In genomic region chr16:88535181-88535856, GRCh38 we compare ENCODE assay signal across 8 cellular contexts. TPM values are rescaled to one million over a fixed set of nuclear protein-coding genes. Genes with fewer than 3 reads are reported as not detected.
DNase-seq lines count a peak whose midpoint lies in the region; ATAC-seq and TF ChIP-seq lines count a peak whose summit lies in the region.

No MANE protein-coding gene starts in this region.

- H3K4me3 ChIP-seq in OCI-LY7 (ENCODE audit: low read depth, low read length, poor library complexity, severe bottlenecking) (peak overlapping the region; percentile 92), esophagus squamous epithelium (peak overlapping the region; percentile 65 to 95 (median 76)), osteoblast (ENCODE audit: insufficient read depth, low read length) (peak overlapping the region; percentile 65)

- no peak overlapping the region for H2AFZ ChIP-seq in OCI-LY7 (ENCODE audit: low read length)
- no peak overlapping the region for H2AFZ ChIP-seq in osteoblast (ENCODE audit: low read length)

- TF ChIP-seq POLR2A in esophagus squamous epithelium (IDR thresholded peaks at IDR 0.05): no peak

- 0 out of 2 replicates have a peak, but pooled peaks cover 3% of the 10 kb centered on the region for H3K36me3 ChIP-seq in OCI-LY7 (ENCODE audit: insufficient read depth, low read length)
- peaks cover 0 to 3% (median 2%) of the 10 kb centered on the region in 3 donors for H3K36me3 ChIP-seq in esophagus squamous epithelium
- no peaks in the 10 kb centered on the region for H3K36me3 ChIP-seq in osteoblast (ENCODE audit: insufficient read depth, low read length)

- no peak for TF ChIP-seq CTCF in CD4-positive, alpha-beta T cell (IDR thresholded peaks at IDR 0.05)
- TF ChIP-seq CTCF in OCI-LY7 (conservative IDR thresholded peaks at IDR 0.05; ENCODE audit: low read length): no peak
- no peak for TF ChIP-seq CTCF in esophagus squamous epithelium (IDR thresholded peaks at IDR 0.05)
- TF ChIP-seq CTCF in osteoblast (IDR thresholded peaks at IDR 0.05; ENCODE audit: extremely low read depth, low read depth, low read length): no peak

- H3K79me2 ChIP-seq in OCI-LY7 (ENCODE audit: insufficient read depth, low read depth, low read length) (no peaks in the 10 kb centered on the region), osteoblast (ENCODE audit: insufficient read depth, low read length) (peaks cover 2% of the 10 kb centered on the region)

- H3K36me3 Mint-ChIP-seq in CD4-positive, alpha-beta T cell (ENCODE audit: low read depth): no peaks in the 10 kb centered on the region

- H3K4me2 ChIP-seq in OCI-LY7 (ENCODE audit: low read length): peak overlapping the region; percentile 70
- H3K4me2 ChIP-seq in osteoblast (ENCODE audit: insufficient read depth, low read length): peak overlapping the region; percentile 74

- no peaks in the 10 kb centered on the region for H4K20me1 ChIP-seq in OCI-LY7 (ENCODE audit: insufficient read depth, low read length)
- peaks cover 9% of the 10 kb centered on the region for H4K20me1 ChIP-seq in osteoblast (ENCODE audit: insufficient read depth, low read length)

- POLR2A ChIA-PET in CD4-positive, alpha-beta T cell (lab: Charles Lee): no interaction called here
- POLR2A ChIA-PET in OCI-LY7 (lab: Charles Lee): no interaction called here

- no peaks in the 10 kb centered on the region for H3K27me3 Mint-ChIP-seq in CD4-positive, alpha-beta T cell

- BruUV-seq in OCI-LY7 (replicated peaks; lab: Mats Ljungman, UMichigan): TSS peak; percentile 63

- H3K27ac Mint-ChIP-seq in CD4-positive, alpha-beta T cell: peak overlapping the region; percentile 68

- intact Hi-C loops in CD4-positive, alpha-beta T cell (cut with DNase I, micrococcal nuclease): loop anchor here in 1 of 2 experiments (2.0 to 10.0 kb wide), 2 partner anchors 27 to 581 kb away; partner anchors contain the start of gene BANP
- intact Hi-C loops in OCI-LY7 (cut with micrococcal nuclease; ENCODE audit: unreplicated experiment): loop anchor here (2.0 kb wide), 1 partner anchor 27 kb away; no protein-coding TSS in a partner anchor
- intact Hi-C loops in esophagus squamous epithelium (cut with DNase I): no loop called here

- DNase-seq in CD4-positive, alpha-beta T cell: no peak
- DNase-seq in OCI-LY7 (ENCODE audit: low spot score) (no peak), esophagus squamous epithelium (lab: John Stamatoyannopoulos, UW) (no peak), osteoblast (ENCODE audit: insufficient read length, low spot score, missing footprints) (no peak), T1000 (lab: John Stamatoyannopoulos, UW) (no peak), NCI-H2196 (lab: John Stamatoyannopoulos, UW; ENCODE audit: unreplicated experiment) (no peak)

- H3K9me3 Mint-ChIP-seq in CD4-positive, alpha-beta T cell: no peaks in the 10 kb centered on the region

- no peaks in the 10 kb centered on the region for H3K9me2 ChIP-seq in OCI-LY7 (ENCODE audit: insufficient read depth, low read length)

- H3K27me3 ChIP-seq in CD4-positive, alpha-beta T cell (ENCODE audit: control insufficient read depth, insufficient read depth, low read length): peaks cover 8% of the 10 kb centered on the region
- H3K27me3 ChIP-seq in esophagus squamous epithelium (peaks cover 0 to 33% (median 2%) of the 10 kb centered on the region in 4 donors), osteoblast (ENCODE audit: insufficient read depth, low read length) (peaks cover 15% of the 10 kb centered on the region)

- H3K9me3 ChIP-seq in CD4-positive, alpha-beta T cell (ENCODE audit: control insufficient read depth, low read length): no peaks in the 10 kb centered on the region
- H3K9me3 ChIP-seq in OCI-LY7 (ENCODE audit: low read length) (no peaks in the 10 kb centered on the region), esophagus squamous epithelium (no peaks in the 10 kb centered on the region), osteoblast (ENCODE audit: low read depth, low read length) (no peaks in the 10 kb centered on the region)

- H3K4me1 ChIP-seq in OCI-LY7 (ENCODE audit: insufficient read depth, low read length, poor library complexity, severe bottlenecking) (peaks cover 14% of the 10 kb centered on the region), esophagus squamous epithelium (peaks cover 15 to 45% (median 20%) of the 10 kb centered on the region in 3 donors), osteoblast (ENCODE audit: insufficient read depth, low read length) (peaks cover 4% of the 10 kb centered on the region)

- peaks cover 11% of the 10 kb centered on the region for H3K4me1 Mint-ChIP-seq in CD4-positive, alpha-beta T cell (ENCODE audit: low read depth)

- ATAC-seq in CD4-positive, alpha-beta T cell (ENCODE audit: poor library complexity): no peak
- no peak for ATAC-seq in GM19452 (IDR thresholded peaks at IDR 0.05; ENCODE audit: unreplicated experiment)
- ATAC-seq in HG03108 (IDR thresholded peaks at IDR 0.05; ENCODE audit: unreplicated experiment): no peak

- 80 to 87% methylated on average over 7 to 11 of the region's 22 CpGs for WGBS in esophagus squamous epithelium, 2 donors

- H3K27ac ChIP-seq in CD4-positive, alpha-beta T cell (ENCODE audit: low read depth, low read length): no peak overlapping the region
- H3K27ac ChIP-seq in OCI-LY7 (ENCODE audit: low read depth, low read length, poor library complexity, severe bottlenecking) (no peak overlapping the region), esophagus squamous epithelium (peak overlapping the region in 1 of 4 donors; percentile 91), osteoblast (ENCODE audit: low read depth, low read length) (no peak overlapping the region)

- H3K4me3 Mint-ChIP-seq in CD4-positive, alpha-beta T cell: peak overlapping the region; percentile 84

- CTCF ChIA-PET in CD4-positive, alpha-beta T cell (lab: Charles Lee): interaction anchor here (0.5 kb wide), 1 partner anchor 491 kb away, joined by 3 read pairs; no protein-coding TSS in a partner anchor
- CTCF ChIA-PET in OCI-LY7 (lab: Charles Lee; ENCODE audit: unreplicated experiment): no interaction called here

RNA-seq across cellular contexts. Expression of gene ZC3H18, which starts 34.9 kb away (rescaled TPM):
- total RNA-seq in CD4-positive, alpha-beta T cell: 10 to 100 TPM; 92.6 to 93.7 TPM
- 22.2 and 26.6 TPM in 2 replicates for total RNA-seq in OCI-LY7 (2014; rRNA removed; shearing (Covaris generic))
- 72.1 and 79.0 TPM in 2 replicates for total RNA-seq in OCI-LY7 (2022)
- 10 to 100 TPM; 15.4 to 27.3 (median 17.5) TPM for total RNA-seq in esophagus squamous epithelium
- 10.6 and 10.9 TPM in 2 replicates for total RNA-seq in osteoblast
